ENCODE assay signal across 12 cellular contexts in genomic region chr1:230420372-230420771, GRCh38. TPM values are rescaled to one million over a fixed set of nuclear protein-coding genes. Genes with fewer than 3 reads are reported as not detected.
DNase-seq lines count a peak whose midpoint lies in the region; ATAC-seq, FAIRE-seq and TF ChIP-seq lines count a peak whose summit lies in the region.
"Not testable (repeated sequence)": the region's sequence is repeated elsewhere in the genome, so short reads cannot be mapped to it uniquely, and the experiment has no call there.
"Had no signal": no experiment of that assay in that cellular context is flagged by ENCODE, and none has a peak within 500 bp of the region (broad histone marks: within the 10 kb centered on the region; RNA-seq: fewer than 3 reads in every experiment).

No MANE protein-coding gene starts in this region.

- H3K27me3 Mint-ChIP-seq in osteocyte (ENCODE audit: unreplicated experiment) = peaks cover 68% of the 10 kb centered on the region

- not testable (repeated sequence) for H3K36me3 ChIP-seq in HEK293 (ENCODE audit: control insufficient read depth in 2 of 2, insufficient read depth in 1 of 2, low read length in 2 of 2); K562 (ENCODE audit: control insufficient read depth, insufficient read depth, low read length); vagina

- not testable (repeated sequence) for H3K36me3 Mint-ChIP-seq in osteocyte (ENCODE audit: unreplicated experiment)

- not testable (repeated sequence) for FAIRE-seq in K562 (lab: Jason Lieb, UNC)

- not testable (repeated sequence) for BruUV-seq in K562 (replicated peaks; lab: Mats Ljungman, UMichigan)

- DNase-seq in NCI-H2171 treated with DMSO at 0.1 percent for 48 hours (lab: John Stamatoyannopoulos, UW) (peak; percentile 4), osteocyte (ENCODE audit: extremely low spot score, unreplicated experiment) (peak; percentile 36), vagina (ENCODE audit: extremely low spot score in 2 of 2) (peak; percentile 5 to 19)
- not testable (repeated sequence) for DNase-seq in K562 (ENCODE audit: extremely low read depth in 1 of 4, low spot score in 3 of 4)

- H3K9me3 ChIP-seq in HEK293 (ENCODE audit: control insufficient read depth, insufficient read depth, low read depth, low read length); K562 (replicated peaks; ENCODE audit: control insufficient read depth, insufficient read depth, low read depth, low read length); vagina: not testable (repeated sequence)

- H3K9me1 ChIP-seq in K562 (ENCODE audit: control insufficient read depth, insufficient read depth, low read length) = not testable (repeated sequence)

- not testable (repeated sequence) for H3K4me1 ChIP-seq in HEK293 (ENCODE audit: control insufficient read depth, insufficient read depth, low read length); K562 (replicated peaks in 1 of 2; ENCODE audit: control insufficient read depth in 2 of 2, insufficient read depth in 2 of 2, low read length in 2 of 2)
- H3K4me1 ChIP-seq in vagina = peaks cover 24% of the 10 kb centered on the region

- H3K27me3 ChIP-seq in K562 (ENCODE audit: control insufficient read depth in 2 of 2, insufficient read depth in 2 of 2, low read length in 2 of 2) = peaks cover 31 to 40% of the 10 kb centered on the region in 2 experiments
- not testable (repeated sequence) for H3K27me3 ChIP-seq in vagina

- not testable (repeated sequence) for H3K4me2 ChIP-seq in K562 (ENCODE audit: insufficient read depth, low read length)

- WGBS in K562 (ENCODE audit: insufficient coverage, low coverage, missing lambda C conversion rate) = 0% methylated on average over 2 of the region's 2 CpGs

- not testable (repeated sequence) for H3K9ac ChIP-seq in K562 (ENCODE audit: insufficient read depth in 1 of 2, low read depth in 2 of 2, low read length in 2 of 2)

- H2AFZ ChIP-seq in K562 (ENCODE audit: low read depth, low read length) = not testable (repeated sequence)

- H3K27ac ChIP-seq in HEK293 (ENCODE audit: extremely low read depth, low read depth, low read length); K562 (ENCODE audit: extremely low read depth, low read depth, low read length); vagina: not testable (repeated sequence)

- H3K9me3 Mint-ChIP-seq in osteocyte (ENCODE audit: unreplicated experiment) = not testable (repeated sequence)

- TF ChIP-seq RAD21 in K562 (CRISPR knock-in tag; conservative IDR thresholded peaks at IDR 0.05 in 1 of 2, IDR thresholded peaks at IDR 0.05 in 1 of 2) = not testable (repeated sequence)

- H4K20me1 ChIP-seq in K562 (replicated peaks; ENCODE audit: control insufficient read depth, insufficient read depth, low read length) = not testable (repeated sequence)

- not testable (repeated sequence) for TF ChIP-seq POLR2A in K562 (conservative IDR thresholded peaks at IDR 0.05); vagina (IDR thresholded peaks at IDR 0.05)

- TF ChIP-seq CTCF in HEK293 (tag by site-specific recombination; IDR thresholded peaks at IDR 0.05); K562 (IDR thresholded peaks at IDR 0.05 in 2 of 3, conservative IDR thresholded peaks at IDR 0.05 in 1 of 3; ENCODE audit: insufficient read depth in 2 of 3, low read depth in 1 of 3, low read length in 3 of 3); osteocyte (IDR thresholded peaks at IDR 0.05); vagina (IDR thresholded peaks at IDR 0.05): not testable (repeated sequence)

- H3K4me3 ChIP-seq in HEK293 (ENCODE audit: low read depth, low read length); K562; vagina: not testable (repeated sequence)

- TF ChIP-seq EP300 in K562 (IDR thresholded peaks at IDR 0.05; ENCODE audit: low read length) = not testable (repeated sequence)

- not testable (repeated sequence) for H3K79me2 ChIP-seq in K562 (ENCODE audit: control insufficient read depth, insufficient read depth, low read length)

- H3K27ac Mint-ChIP-seq in osteocyte (ENCODE audit: unreplicated experiment) = not testable (repeated sequence)

- not testable (repeated sequence) for ATAC-seq in K562

- in situ Hi-C loops in K562 (cut with MboI) = not testable (repeated sequence)

- peaks cover 11% of the 10 kb centered on the region for H3K4me1 Mint-ChIP-seq in osteocyte (ENCODE audit: unreplicated experiment)

- intact Hi-C loops in K562 (cut with micrococcal nuclease); vagina (cut with DNase I): not testable (repeated sequence)

- POLR2A ChIA-PET in HEK293 (lab: Yijun Ruan, JAX); K562 (lab: Yijun Ruan, JAX): not testable (repeated sequence)

- not testable (repeated sequence) for H3K4me3 Mint-ChIP-seq in osteocyte (ENCODE audit: unreplicated experiment)

- CTCF ChIA-PET in HEK293 (lab: Yijun Ruan, JAX) = interaction anchor here (0.6 kb wide), 1 partner anchor 15 kb away, joined by 4 read pairs; no protein-coding TSS in a partner anchor
- CTCF ChIA-PET in K562 (lab: Yijun Ruan, JAX; ENCODE audit: low intra/inter-chr PET ratio) = not testable (repeated sequence)

TF ChIP-seq in HEK293, 187 proteins besides CTCF, POLR2A, EP300 and RAD21:
- TF ChIP-seq, protein P1, sequence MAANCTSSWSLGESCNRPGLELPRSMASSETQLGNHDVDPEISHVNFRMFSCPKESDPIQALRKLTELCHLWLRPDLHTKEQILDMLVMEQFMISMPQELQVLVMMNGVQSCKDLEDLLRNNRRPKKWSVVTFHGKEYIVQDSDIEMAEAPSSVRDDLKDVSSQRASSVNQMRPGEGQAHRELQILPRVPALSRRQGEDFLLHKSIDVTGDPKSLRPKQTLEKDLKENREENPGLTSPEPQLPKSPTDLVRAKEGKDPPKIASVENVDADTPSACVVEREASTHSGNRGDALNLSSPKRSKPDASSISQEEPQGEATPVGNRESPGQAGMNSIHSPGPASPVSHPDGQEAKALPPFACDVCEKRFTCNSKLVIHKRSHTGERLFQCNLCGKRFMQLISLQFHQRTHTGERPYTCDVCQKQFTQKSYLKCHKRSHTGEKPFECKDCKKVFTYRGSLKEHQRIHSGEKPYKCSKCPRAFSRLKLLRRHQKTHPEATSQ (tag by site-specific recombination; IDR thresholded peaks at IDR 0.05) = peak; percentile 78; the same call in 1 of the 2 replicates
- TF ChIP-seq SETDB1 (IDR thresholded peaks at IDR 0.05; ENCODE audit: insufficient read length, low read length) = peak; percentile 37

TF ChIP-seq in K562, 482 proteins besides CTCF, POLR2A, EP300 and RAD21:
- peak; percentile 92 for TF ChIP-seq ZNF431 (CRISPR knock-in tag; IDR thresholded peaks at IDR 0.05)

RNA-seq across cellular contexts. Expression of gene PGBD5, which starts 5.8 kb away (rescaled TPM):
- total RNA-seq in K562 (2011; cell fraction: chromatin; rRNA removed; ENCODE audit: low replicate concordance) = 0.05 TPM in 1 of 2 replicates, not detected in the other
- total RNA-seq in K562 (2011; cell fraction: nucleolus; rRNA removed) = 0.13 TPM in 1 of 2 replicates, not detected in the other
- 0.07 TPM in 1 of 2 replicates, not detected in the other for total RNA-seq in K562 (2011; cell fraction: nucleoplasm; rRNA removed)
- total RNA-seq in K562 (2014; rRNA removed) = under 0.01 and 0.08 TPM in 2 replicates
- 0.07 and 0.10 TPM in 2 replicates for total RNA-seq in K562 (2014; rRNA removed; fragmentation: Illumina TruSeq; extraction: Trizol)
- 0.04 and 0.40 TPM in 2 replicates for total RNA-seq in K562 (2015; rRNA removed; fragmentation: Illumina TruSeq; extraction: Trizol)
- 0.20 and 0.31 TPM in 2 replicates for total RNA-seq in K562 (2021)
- polyA plus RNA-seq in K562 (2011; rRNA removed) = 0.06 and 0.08 TPM in 2 replicates
- polyA plus RNA-seq in K562 (2011; cell fraction: cytosol; rRNA removed) = 0.06 and 0.16 TPM in 2 replicates
- polyA plus RNA-seq in K562 (2011; cell fraction: nucleus; rRNA removed) = 0.04 and 0.20 TPM in 2 replicates
- 0.18 and 0.20 TPM in 2 replicates for polyA plus RNA-seq in K562 (2012)
- 0.04 and 0.13 TPM in 2 replicates for polyA plus RNA-seq in K562 (2014; fragmentation: Illumina TruSeq; extraction: Trizol)
- polyA plus RNA-seq in K562 (2014; fragmentation: Nextera tagmentation; extraction: Ambion mirVana) = not detected
- 0.31 TPM in 1 of 2 replicates, not detected in the other for polyA plus RNA-seq in K562 (2014; rRNA removed)
- 0.03 and 0.11 TPM in 2 replicates for polyA minus RNA-seq in K562 (2011; rRNA and poly(A)+ RNA removed)
- not detected in 2 replicates for polyA minus RNA-seq in K562 (2011; cell fraction: cytosol; rRNA and poly(A)+ RNA removed)
- under 0.01 and 0.13 TPM in 2 replicates for polyA minus RNA-seq in K562 (2011; cell fraction: nucleus; rRNA and poly(A)+ RNA removed)
- 1.0 and 1.1 TPM in 2 replicates for total RNA-seq in osteocyte
- 0.98 TPM for total RNA-seq in vagina
- total RNA-seq: B cell; CD4-positive, alpha-beta memory T cell; CD4-positive, alpha-beta T cell; CD4-positive, CD25-positive, alpha-beta regulatory T cell; CD8-positive, alpha-beta memory T cell; CD8-positive, alpha-beta T cell had no signal
- polyA plus RNA-seq: CD14-positive monocyte; CD4-positive, alpha-beta memory T cell; CD4-positive, CD25-positive, alpha-beta regulatory T cell; CD8-positive, alpha-beta memory T cell had no signal
